In genomic region chr17:75843577-75844529, GRCh38 we compare ENCODE assay signal across 8 cellular contexts. TPM values are rescaled to one million over a fixed set of nuclear protein-coding genes. Genes with fewer than 3 reads are reported as not detected.
DNase-seq lines count a peak whose midpoint lies in the region; ATAC-seq, FAIRE-seq and TF ChIP-seq lines count a peak whose summit lies in the region.

Gene UNC13D, minus strand, starts transcription at chr17:75844404. Its CDS starts 67 bp downstream, at chr17:75844337.

- no peak within 1 kb of the TSS for H3K4me3 ChIP-seq in Caco-2 (ENCODE audit: low read depth, low read length)
- H3K4me3 ChIP-seq in IMR-90 (ENCODE audit: insufficient read depth, low read depth, low read length): no peak within 1 kb of the TSS
- peak within 1 kb of the TSS in 1 of 4 donors; percentile 33 for H3K4me3 ChIP-seq in pancreas

- dilution Hi-C loops in IMR-90 (cut with HindIII; ENCODE audit: low sequenced_read_pairs, unreplicated experiment): no loop called here

- H3K27me3 ChIP-seq in Caco-2 (replicated peaks; ENCODE audit: control insufficient read depth, insufficient read depth, low read length) (no peaks in the 10 kb centered on the region), IMR-90 (ENCODE audit: control insufficient read depth, insufficient read depth, low read length) (no peaks in the 10 kb centered on the region), pancreas (no peaks in the 10 kb centered on the region)

- no peak within 1 kb of the TSS; the same call in 1 of the 2 replicates for H3K23ac ChIP-seq in IMR-90 (ENCODE audit: low read depth, low read length)

- BruUV-seq in Caco-2 (replicated peaks; lab: Mats Ljungman, UMichigan) (no TSS peak), IMR-90 (replicated peaks; lab: Mats Ljungman, UMichigan) (no TSS peak)

- H3K4me1 Mint-ChIP-seq in Caco-2 (ENCODE audit: low read depth, unreplicated experiment) (peaks cover 26% of the 10 kb centered on the region), endothelial cell (ENCODE audit: unreplicated experiment) (peaks cover 29% of the 10 kb centered on the region)

- peak within 1 kb of the TSS; percentile 82 for H2BK5ac ChIP-seq in IMR-90 (ENCODE audit: low read depth, low read length, poor library complexity, severe bottlenecking)

- TF ChIP-seq CTCF in Caco-2 (IDR thresholded peaks at IDR 0.05; ENCODE audit: insufficient read depth in 1 of 2, low read depth in 1 of 2, low read length in 1 of 2, severe bottlenecking in 1 of 2, unreplicated experiment in 1 of 2): no peak
- no peak for TF ChIP-seq CTCF in IMR-90 (conservative IDR thresholded peaks at IDR 0.05; ENCODE audit: low read depth, low read length)
- no peak for TF ChIP-seq CTCF in endothelial cell (IDR thresholded peaks at IDR 0.05; ENCODE audit: unreplicated experiment)
- no peak for TF ChIP-seq CTCF in pancreas (IDR thresholded peaks at IDR 0.05)

- H3K9me3 ChIP-seq in Caco-2 (no peaks in the 10 kb centered on the region), IMR-90 (ENCODE audit: control insufficient read depth, insufficient read depth, low read length) (no peaks in the 10 kb centered on the region), pancreas (no peaks in the 10 kb centered on the region)

- H3K27ac ChIP-seq in IMR-90 (ENCODE audit: insufficient read depth, low read length): peak within 1 kb of the TSS; percentile 26
- H3K27ac ChIP-seq in pancreas: peak within 1 kb of the TSS; percentile 89 to 95 (median 92)

- H2AFZ ChIP-seq in IMR-90 (replicated peaks; ENCODE audit: low read length, poor library complexity): peak within 1 kb of the TSS; percentile 88

- H2AK5ac ChIP-seq in IMR-90 (ENCODE audit: low read depth, low read length): peak within 1 kb of the TSS; percentile 86

- H3K14ac ChIP-seq in IMR-90 (replicated peaks; ENCODE audit: low read depth, low read length): peak within 1 kb of the TSS; percentile 63

- peak within 1 kb of the TSS; percentile 66 for H4K91ac ChIP-seq in IMR-90 (ENCODE audit: insufficient read depth, low read depth, low read length)

- H2BK15ac ChIP-seq in IMR-90 (ENCODE audit: low read depth, low read length): no peak within 1 kb of the TSS; the same call in 2 of the 3 replicates

- H3K18ac ChIP-seq in IMR-90 (ENCODE audit: low read depth, low read length): no peak within 1 kb of the TSS

- DNase-seq in Caco-2 (peak in 1 of 2 experiments; percentile 25), IMR-90 (no peak), endothelial cell (ENCODE audit: low spot score) (no peak), pancreas (peak in 4 of 6 donors; percentile 45 to 85 (median 60)), NCI-H345 (lab: John Stamatoyannopoulos, UW) (no peak), NCI-H69 (lab: John Stamatoyannopoulos, UW) (no peak), NCI-H2029 (lab: John Stamatoyannopoulos, UW) (no peak)
- DNase-seq in activated CD4-positive, alpha-beta T cell treated with anti-CD3 and anti-CD28 coated beads, Interleukin-2, amount 50 U/mL, for 4 hours: peak; percentile 45 to 46

- intact Hi-C loops in Caco-2 (cut with micrococcal nuclease; ENCODE audit: unreplicated experiment) (no loop called here), IMR-90 (cut with micrococcal nuclease) (no loop called here), pancreas (cut with DNase I) (no loop called here)

- H3K4me2 ChIP-seq in IMR-90 (ENCODE audit: low read depth, low read length): no peak within 1 kb of the TSS

- peak within 1 kb of the TSS; percentile 85 for H3K4ac ChIP-seq in IMR-90 (ENCODE audit: low read depth, low read length)

- CTCF ChIA-PET in Caco-2 (lab: Charles Lee): interaction anchor here (0.6 to 1.2 kb wide), 4 partner anchors 11 to 79 kb away, joined by 3 to 5 read pairs (median 3); partner anchors contain the start of genes GALK1 and WBP2
- CTCF ChIA-PET in IMR-90 (lab: Yijun Ruan, JAX): interaction anchor here (1.0 kb wide), 1 partner anchor 14 kb away, joined by 3 read pairs; no protein-coding TSS in a partner anchor

- 0 out of 4 replicates have a peak, but pooled peaks cover 0 to 2% of the 10 kb centered on the region in 2 experiments for H3K79me1 ChIP-seq in IMR-90 (ENCODE audit: low read depth in 1 of 2, low read length in 2 of 2)

- ATAC-seq in IMR-90 (ENCODE audit: low read depth) (no peak), pancreas (peak in 1 of 4 donors; percentile 0)

- peak within 1 kb of the TSS; percentile 4 to 83; a peak in 3 of 4 replicates for H4K8ac ChIP-seq in IMR-90 (ENCODE audit: low read depth in 2 of 2, low read length in 2 of 2)

- H4K20me1 ChIP-seq in IMR-90 (ENCODE audit: insufficient read depth, low read length): peaks cover 7% of the 10 kb centered on the region

- H3K4me1 ChIP-seq in Caco-2 (peaks cover 41% of the 10 kb centered on the region), IMR-90 (ENCODE audit: control insufficient read depth, insufficient read depth, low read length) (peaks cover 6% of the 10 kb centered on the region), pancreas (peaks cover 39 to 43% (median 41%) of the 10 kb centered on the region in 3 donors)

- no peak within 1 kb of the TSS for H3K56ac ChIP-seq in IMR-90 (ENCODE audit: extremely low read depth, insufficient read depth, low read length)

- H3K9me3 Mint-ChIP-seq in Caco-2 (ENCODE audit: unreplicated experiment) (no peaks in the 10 kb centered on the region), endothelial cell (ENCODE audit: unreplicated experiment) (no peaks in the 10 kb centered on the region)

- no peak within 1 kb of the TSS for H3K9ac ChIP-seq in IMR-90 (ENCODE audit: low read depth, low read length)

- peak within 1 kb of the TSS; percentile 98 for H2AK9ac ChIP-seq in IMR-90 (replicated peaks; ENCODE audit: low read depth, low read length, poor library complexity)

- H3K9me1 ChIP-seq in IMR-90 (ENCODE audit: insufficient read depth, low read length): 0 out of 2 replicates have a peak, but pooled peaks cover 4% of the 10 kb centered on the region

- H3K27me3 Mint-ChIP-seq in Caco-2 (ENCODE audit: insufficient read depth, unreplicated experiment) (no peaks in the 10 kb centered on the region), endothelial cell (ENCODE audit: unreplicated experiment) (peaks cover 7% of the 10 kb centered on the region)

- no peak within 1 kb of the TSS; the same call in 1 of the 2 replicates for H2BK20ac ChIP-seq in IMR-90 (ENCODE audit: low read depth, low read length)

- no peak for TF ChIP-seq RAD21 in IMR-90 (IDR thresholded peaks at IDR 0.05; ENCODE audit: low read length)

- no peak for TF ChIP-seq POLR2A in IMR-90 (IDR thresholded peaks at IDR 0.05; ENCODE audit: low read depth, low read length)

- no peak within 1 kb of the TSS for H4K5ac ChIP-seq in IMR-90 (ENCODE audit: low read depth, low read length)

- 100% methylated on average over 1 of the region's 35 CpGs; no CpG with 5 or more reads in 1 of the 2 experiments for WGBS in IMR-90 (ENCODE audit: extremely low coverage in 2 of 2, insufficient read length in 1 of 2), 2 experiments
- WGBS in pancreas, 2 donors: 59 to 67% methylated on average over 28 to 35 of the region's 35 CpGs

- FAIRE-seq in pancreas (lab: Jason Lieb, UNC): no peak

- H3K36me3 Mint-ChIP-seq in Caco-2 (ENCODE audit: insufficient read depth, unreplicated experiment) (peaks cover 17% of the 10 kb centered on the region), endothelial cell (ENCODE audit: low read depth, unreplicated experiment) (peaks cover 9% of the 10 kb centered on the region)

- peaks cover 5% of the 10 kb centered on the region for H3K36me3 ChIP-seq in Caco-2 (ENCODE audit: control insufficient read depth, insufficient read depth, low read length)
- H3K36me3 ChIP-seq in IMR-90 (ENCODE audit: control insufficient read depth, insufficient read depth, low read length): peaks cover 29% of the 10 kb centered on the region
- H3K36me3 ChIP-seq in pancreas: peaks cover 0 to 21% (median 2%) of the 10 kb centered on the region in 3 donors

- peak within 1 kb of the TSS; percentile 88 for H2BK120ac ChIP-seq in IMR-90 (ENCODE audit: low read depth, low read length)

- H3K4me3 Mint-ChIP-seq in Caco-2 (ENCODE audit: unreplicated experiment) (no peak within 1 kb of the TSS), endothelial cell (ENCODE audit: unreplicated experiment) (no peak within 1 kb of the TSS)

- POLR2A ChIA-PET in Caco-2 (lab: Charles Lee) (interaction anchor here (2.5 to 3.7 kb wide), 2 partner anchors 11 to 64 kb away, joined by 15 to 30 read pairs; partner anchors contain the start of gene WBP2), IMR-90 (lab: Charles Lee; ENCODE audit: unreplicated experiment) (no interaction called here)

- peak within 1 kb of the TSS; percentile 93 for H3K27ac Mint-ChIP-seq in Caco-2 (ENCODE audit: unreplicated experiment)
- H3K27ac Mint-ChIP-seq in endothelial cell (ENCODE audit: unreplicated experiment): no peak within 1 kb of the TSS

- in situ Hi-C loops in IMR-90 (cut with MboI; ENCODE audit: low sequenced_read_pairs): no loop called here

TF ChIP-seq in IMR-90, 13 proteins besides CTCF, POLR2A, EP300 and RAD21 (continues in another document):
- TF ChIP-seq USF2 (IDR thresholded peaks at IDR 0.05; ENCODE audit: low read depth, low read length) (no peak), BHLHE40 (IDR thresholded peaks at IDR 0.05; ENCODE audit: low read depth, low read length) (no peak), ELK1 (IDR thresholded peaks at IDR 0.05; ENCODE audit: borderline replicate concordance, low read depth, low read length) (no peak), CHD1 (IDR thresholded peaks at IDR 0.05; ENCODE audit: low read depth, low read length) (no peak), MAFK (IDR thresholded peaks at IDR 0.05; ENCODE audit: low read depth, low read length) (no peak)

RNA-seq across cellular contexts. Expression of gene UNC13D, which starts in this region (rescaled TPM):
- 5.5 and 9.0 TPM in 2 replicates for total RNA-seq in Caco-2 (2022)
- under 0.01 TPM in 1 of 2 replicates, not detected in the other for total RNA-seq in IMR-90 (2012; rRNA removed)
- polyA plus RNA-seq in IMR-90 (2012; rRNA removed): 0.31 and 0.52 TPM in 2 replicates
- 0.14 and 1.0 TPM in 2 replicates for polyA plus RNA-seq in IMR-90 (2012; cell fraction: cytosol; rRNA removed)
- polyA plus RNA-seq in IMR-90 (2012; cell fraction: nucleus; rRNA removed; ENCODE audit: low replicate concordance): 2.1 and 4.2 TPM in 2 replicates
- total RNA-seq in endothelial cell (ENCODE audit: unreplicated experiment): 11.5 TPM
- total RNA-seq in pancreas: 10 to 100 TPM in 3 of 6 donors, 1 to 10 TPM in 3; 4.7 to 23.6 (median 10.0) TPM
- 10 to 100 TPM; 17.9 to 29.0 TPM for polyA plus RNA-seq in pancreas

Comparison
In these comparisons a context has a peak if more than half of its experiments do, and no peak if none do; other contexts are left out.
1. DNase-seq: peak in activated CD4-positive, alpha-beta T cell treated with anti-CD3 and anti-CD28 coated beads, Interleukin-2, amount 50 U/mL, for 4 hours (2 of 2) and pancreas (4 of 6); none in IMR-90 (single experiment), endothelial cell (single experiment), NCI-H345 (single experiment), NCI-H69 (single experiment) and NCI-H2029 (single experiment).